1 cellular context compared by ENCODE assay signal in genomic region chr16:74868035-74868434, GRCh38.
TF ChIP-seq lines count a peak whose summit lies in the region.

No MANE protein-coding gene starts in this region.

TF ChIP-seq in GM23338, 12 proteins besides CTCF, POLR2A, EP300 and RAD21 (continued from another document):
- TF ChIP-seq, protein P1, sequence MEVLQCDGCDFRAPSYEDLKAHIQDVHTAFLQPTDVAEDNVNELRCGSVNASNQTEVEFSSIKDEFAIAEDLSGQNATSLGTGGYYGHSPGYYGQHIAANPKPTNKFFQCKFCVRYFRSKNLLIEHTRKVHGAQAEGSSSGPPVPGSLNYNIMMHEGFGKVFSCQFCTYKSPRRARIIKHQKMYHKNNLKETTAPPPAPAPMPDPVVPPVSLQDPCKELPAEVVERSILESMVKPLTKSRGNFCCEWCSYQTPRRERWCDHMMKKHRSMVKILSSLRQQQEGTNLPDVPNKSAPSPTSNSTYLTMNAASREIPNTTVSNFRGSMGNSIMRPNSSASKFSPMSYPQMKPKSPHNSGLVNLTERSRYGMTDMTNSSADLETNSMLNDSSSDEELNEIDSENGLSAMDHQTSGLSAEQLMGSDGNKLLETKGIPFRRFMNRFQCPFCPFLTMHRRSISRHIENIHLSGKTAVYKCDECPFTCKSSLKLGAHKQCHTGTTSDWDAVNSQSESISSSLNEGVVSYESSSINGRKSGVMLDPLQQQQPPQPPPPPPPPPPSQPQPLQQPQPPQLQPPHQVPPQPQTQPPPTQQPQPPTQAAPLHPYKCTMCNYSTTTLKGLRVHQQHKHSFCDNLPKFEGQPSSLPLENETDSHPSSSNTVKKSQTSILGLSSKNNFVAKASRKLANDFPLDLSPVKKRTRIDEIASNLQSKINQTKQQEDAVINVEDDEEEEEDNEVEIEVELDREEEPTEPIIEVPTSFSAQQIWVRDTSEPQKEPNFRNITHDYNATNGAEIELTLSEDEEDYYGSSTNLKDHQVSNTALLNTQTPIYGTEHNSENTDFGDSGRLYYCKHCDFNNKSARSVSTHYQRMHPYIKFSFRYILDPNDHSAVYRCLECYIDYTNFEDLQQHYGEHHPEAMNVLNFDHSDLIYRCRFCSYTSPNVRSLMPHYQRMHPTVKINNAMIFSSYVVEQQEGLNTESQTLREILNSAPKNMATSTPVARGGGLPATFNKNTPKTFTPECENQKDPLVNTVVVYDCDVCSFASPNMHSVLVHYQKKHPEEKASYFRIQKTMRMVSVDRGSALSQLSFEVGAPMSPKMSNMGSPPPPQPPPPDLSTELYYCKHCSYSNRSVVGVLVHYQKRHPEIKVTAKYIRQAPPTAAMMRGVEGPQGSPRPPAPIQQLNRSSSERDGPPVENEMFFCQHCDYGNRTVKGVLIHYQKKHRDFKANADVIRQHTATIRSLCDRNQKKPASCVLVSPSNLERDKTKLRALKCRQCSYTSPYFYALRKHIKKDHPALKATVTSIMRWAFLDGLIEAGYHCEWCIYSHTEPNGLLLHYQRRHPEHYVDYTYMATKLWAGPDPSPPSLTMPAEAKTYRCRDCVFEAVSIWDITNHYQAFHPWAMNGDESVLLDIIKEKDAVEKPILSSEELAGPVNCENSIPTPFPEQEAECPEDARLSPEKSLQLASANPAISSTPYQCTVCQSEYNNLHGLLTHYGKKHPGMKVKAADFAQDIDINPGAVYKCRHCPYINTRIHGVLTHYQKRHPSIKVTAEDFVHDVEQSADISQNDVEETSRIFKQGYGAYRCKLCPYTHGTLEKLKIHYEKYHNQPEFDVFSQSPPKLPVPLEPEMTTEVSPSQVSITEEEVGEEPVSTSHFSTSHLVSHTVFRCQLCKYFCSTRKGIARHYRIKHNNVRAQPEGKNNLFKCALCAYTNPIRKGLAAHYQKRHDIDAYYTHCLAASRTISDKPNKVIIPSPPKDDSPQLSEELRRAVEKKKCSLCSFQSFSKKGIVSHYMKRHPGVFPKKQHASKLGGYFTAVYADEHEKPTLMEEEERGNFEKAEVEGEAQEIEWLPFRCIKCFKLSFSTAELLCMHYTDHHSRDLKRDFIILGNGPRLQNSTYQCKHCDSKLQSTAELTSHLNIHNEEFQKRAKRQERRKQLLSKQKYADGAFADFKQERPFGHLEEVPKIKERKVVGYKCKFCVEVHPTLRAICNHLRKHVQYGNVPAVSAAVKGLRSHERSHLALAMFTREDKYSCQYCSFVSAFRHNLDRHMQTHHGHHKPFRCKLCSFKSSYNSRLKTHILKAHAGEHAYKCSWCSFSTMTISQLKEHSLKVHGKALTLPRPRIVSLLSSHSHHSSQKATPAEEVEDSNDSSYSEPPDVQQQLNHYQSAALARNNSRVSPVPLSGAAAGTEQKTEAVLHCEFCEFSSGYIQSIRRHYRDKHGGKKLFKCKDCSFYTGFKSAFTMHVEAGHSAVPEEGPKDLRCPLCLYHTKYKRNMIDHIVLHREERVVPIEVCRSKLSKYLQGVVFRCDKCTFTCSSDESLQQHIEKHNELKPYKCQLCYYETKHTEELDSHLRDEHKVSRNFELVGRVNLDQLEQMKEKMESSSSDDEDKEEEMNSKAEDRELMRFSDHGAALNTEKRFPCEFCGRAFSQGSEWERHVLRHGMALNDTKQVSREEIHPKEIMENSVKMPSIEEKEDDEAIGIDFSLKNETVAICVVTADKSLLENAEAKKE (CRISPR knock-in tag; IDR thresholded peaks at IDR 0.05), result no peak
- TF ChIP-seq, protein P2, sequence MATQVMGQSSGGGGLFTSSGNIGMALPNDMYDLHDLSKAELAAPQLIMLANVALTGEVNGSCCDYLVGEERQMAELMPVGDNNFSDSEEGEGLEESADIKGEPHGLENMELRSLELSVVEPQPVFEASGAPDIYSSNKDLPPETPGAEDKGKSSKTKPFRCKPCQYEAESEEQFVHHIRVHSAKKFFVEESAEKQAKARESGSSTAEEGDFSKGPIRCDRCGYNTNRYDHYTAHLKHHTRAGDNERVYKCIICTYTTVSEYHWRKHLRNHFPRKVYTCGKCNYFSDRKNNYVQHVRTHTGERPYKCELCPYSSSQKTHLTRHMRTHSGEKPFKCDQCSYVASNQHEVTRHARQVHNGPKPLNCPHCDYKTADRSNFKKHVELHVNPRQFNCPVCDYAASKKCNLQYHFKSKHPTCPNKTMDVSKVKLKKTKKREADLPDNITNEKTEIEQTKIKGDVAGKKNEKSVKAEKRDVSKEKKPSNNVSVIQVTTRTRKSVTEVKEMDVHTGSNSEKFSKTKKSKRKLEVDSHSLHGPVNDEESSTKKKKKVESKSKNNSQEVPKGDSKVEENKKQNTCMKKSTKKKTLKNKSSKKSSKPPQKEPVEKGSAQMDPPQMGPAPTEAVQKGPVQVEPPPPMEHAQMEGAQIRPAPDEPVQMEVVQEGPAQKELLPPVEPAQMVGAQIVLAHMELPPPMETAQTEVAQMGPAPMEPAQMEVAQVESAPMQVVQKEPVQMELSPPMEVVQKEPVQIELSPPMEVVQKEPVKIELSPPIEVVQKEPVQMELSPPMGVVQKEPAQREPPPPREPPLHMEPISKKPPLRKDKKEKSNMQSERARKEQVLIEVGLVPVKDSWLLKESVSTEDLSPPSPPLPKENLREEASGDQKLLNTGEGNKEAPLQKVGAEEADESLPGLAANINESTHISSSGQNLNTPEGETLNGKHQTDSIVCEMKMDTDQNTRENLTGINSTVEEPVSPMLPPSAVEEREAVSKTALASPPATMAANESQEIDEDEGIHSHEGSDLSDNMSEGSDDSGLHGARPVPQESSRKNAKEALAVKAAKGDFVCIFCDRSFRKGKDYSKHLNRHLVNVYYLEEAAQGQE (IDR thresholded peaks at IDR 0.05; ENCODE audit: unreplicated experiment), result no peak
- no peak for TF ChIP-seq STAT1 (IDR thresholded peaks at IDR 0.05; ENCODE audit: unreplicated experiment)
- no peak for TF ChIP-seq NANOG (IDR thresholded peaks at IDR 0.05; ENCODE audit: borderline replicate concordance)
TF ChIP-seq in GM23338: peak in this region for 0.
